In genomic region chr1:183915634-183916510, GRCh38 we compare ENCODE assay signal across 8 cellular contexts.
DNase-seq lines count a peak whose midpoint lies in the region; ATAC-seq and TF ChIP-seq lines count a peak whose summit lies in the region.

No MANE protein-coding gene starts in this region.

- peak; percentile 45 for ATAC-seq in GM21390 (IDR thresholded peaks at IDR 0.05; ENCODE audit: unreplicated experiment)
- ATAC-seq in activated T-cell treated with anti-CD3 and anti-CD28 coated beads, Interleukin-2, amount 50 U/mL, for 72 hours (replicated peaks in 1 of 2): peak; percentile 100

- peaks cover 5% of the 10 kb centered on the region for H3K4me1 ChIP-seq in CD4-positive, alpha-beta memory T cell (ENCODE audit: insufficient read depth, low read length)

- H3K27me3 ChIP-seq in CD4-positive, alpha-beta memory T cell (ENCODE audit: insufficient read depth, low read length): no peaks in the 10 kb centered on the region

- CTCF ChIA-PET in CD4-positive, alpha-beta memory T cell (lab: Charles Lee; ENCODE audit: partially characterized antibody): interaction anchor here (0.6 to 5.4 kb wide), 64 partner anchors 8 to 634 kb away, joined by 3 to 235 read pairs (median 4); partner anchors contain the start of genes APOBEC4, RGL1 and TSEN15

- POLR2A ChIA-PET in CD4-positive, alpha-beta memory T cell (lab: Charles Lee; ENCODE audit: partially characterized antibody): interaction anchor here (0.6 to 2.2 kb wide), 11 partner anchors 26 to 445 kb away, joined by 3 to 13 read pairs (median 5); partner anchors contain the start of genes ARPC5 and TSEN15

- no peak overlapping the region for H3K27ac ChIP-seq in CD4-positive, alpha-beta memory T cell (ENCODE audit: low read depth, low read length)

- TF ChIP-seq CTCF in LNCAP (IDR thresholded peaks at IDR 0.05): peak; percentile 81
- TF ChIP-seq CTCF in nephron progenitor cell (IDR thresholded peaks at IDR 0.05): peak; percentile 81

- peak; percentile 78 to 88 (median 81) for DNase-seq in CD4-positive, alpha-beta memory T cell
- DNase-seq in RKO (ENCODE audit: low spot score) (peak; percentile 99), fibroblast of gingiva (ENCODE audit: low read depth) (peak; percentile 93), nephron progenitor cell (peak; percentile 69)
- DNase-seq in activated T-cell treated with anti-CD3 and anti-CD28 coated beads, Interleukin-2, amount 50 U/mL, for 72 hours: peak; percentile 81 to 82
- peak; percentile 29 to 82 (median 46) for DNase-seq in stimulated activated naive CD4-positive, alpha-beta T cell (lab: John Stamatoyannopoulos, UW)

- H3K9me3 ChIP-seq in CD4-positive, alpha-beta memory T cell (ENCODE audit: control insufficient read depth in 1 of 2, low read length in 2 of 2): no peaks in the 10 kb centered on the region

- no peaks in the 10 kb centered on the region for H3K27me3 Mint-ChIP-seq in CD4-positive, alpha-beta memory T cell
- H3K27me3 Mint-ChIP-seq in activated T-cell treated with anti-CD3 and anti-CD28 coated beads, Interleukin-2, amount 50 U/mL, for 72 hours (ENCODE audit: low read depth): no peaks in the 10 kb centered on the region
- no peaks in the 10 kb centered on the region for H3K27me3 Mint-ChIP-seq in nephron progenitor cell (ENCODE audit: low read depth, poor library complexity)

- peaks cover 5 to 11% of the 10 kb centered on the region in 2 donors for H3K36me3 Mint-ChIP-seq in CD4-positive, alpha-beta memory T cell
- no peaks in the 10 kb centered on the region for H3K36me3 Mint-ChIP-seq in activated T-cell treated with anti-CD3 and anti-CD28 coated beads, Interleukin-2, amount 50 U/mL, for 72 hours (ENCODE audit: insufficient read depth in 2 of 2)
- peaks cover 16% of the 10 kb centered on the region for H3K36me3 Mint-ChIP-seq in nephron progenitor cell (ENCODE audit: low read depth)

- H3K4me1 Mint-ChIP-seq in CD4-positive, alpha-beta memory T cell: peaks cover 8 to 12% (median 10%) of the 10 kb centered on the region in 4 donors
- peaks cover 32% of the 10 kb centered on the region for H3K4me1 Mint-ChIP-seq in activated T-cell treated with anti-CD3 and anti-CD28 coated beads, Interleukin-2, amount 50 U/mL, for 72 hours (ENCODE audit: low read depth)
- H3K4me1 Mint-ChIP-seq in nephron progenitor cell: peaks cover 22% of the 10 kb centered on the region

- intact Hi-C loops in CD4-positive, alpha-beta memory T cell (cut with micrococcal nuclease): loop anchor here (1.0 to 5.0 kb wide), 8 partner anchors 40 to 446 kb away; no protein-coding TSS in a partner anchor

- peak overlapping the region in 6 of 7 donors; percentile 41 to 84 (median 54) for H3K27ac Mint-ChIP-seq in CD4-positive, alpha-beta memory T cell
- H3K27ac Mint-ChIP-seq in activated T-cell treated with anti-CD3 and anti-CD28 coated beads, Interleukin-2, amount 50 U/mL, for 72 hours: peak overlapping the region; percentile 61
- no peak overlapping the region for H3K27ac Mint-ChIP-seq in nephron progenitor cell

- H3K36me3 ChIP-seq in CD4-positive, alpha-beta memory T cell (ENCODE audit: insufficient read depth, low read length): no peaks in the 10 kb centered on the region

- no peak overlapping the region for H3K4me3 ChIP-seq in CD4-positive, alpha-beta memory T cell (ENCODE audit: low read length in 2 of 2)

- H3K9me3 Mint-ChIP-seq in CD4-positive, alpha-beta memory T cell: peaks cover 0 to 2% (median 0%) of the 10 kb centered on the region in 8 donors
- H3K9me3 Mint-ChIP-seq in activated T-cell treated with anti-CD3 and anti-CD28 coated beads, Interleukin-2, amount 50 U/mL, for 72 hours: no peaks in the 10 kb centered on the region
- H3K9me3 Mint-ChIP-seq in nephron progenitor cell: no peaks in the 10 kb centered on the region

- peak overlapping the region in 2 of 8 donors; percentile 48 to 68 for H3K4me3 Mint-ChIP-seq in CD4-positive, alpha-beta memory T cell
- H3K4me3 Mint-ChIP-seq in activated T-cell treated with anti-CD3 and anti-CD28 coated beads, Interleukin-2, amount 50 U/mL, for 72 hours: peak overlapping the region; percentile 59 to 75
- H3K4me3 Mint-ChIP-seq in nephron progenitor cell: no peak overlapping the region

Comparison
In these comparisons a context has a peak if more than half of its experiments do, and no peak if none do; other contexts are left out.
1. DNase-seq: peak in every context shown above with its lines; median percentile 99 in RKO; 93 in fibroblast of gingiva; 82 in activated T-cell treated with anti-CD3 and anti-CD28 coated beads, Interleukin-2, amount 50 U/mL, for 72 hours; 81 in CD4-positive, alpha-beta memory T cell; 69 in nephron progenitor cell; 46 in stimulated activated naive CD4-positive, alpha-beta T cell.